8 cellular contexts compared by ENCODE assay signal in the genomic region with DNA sequence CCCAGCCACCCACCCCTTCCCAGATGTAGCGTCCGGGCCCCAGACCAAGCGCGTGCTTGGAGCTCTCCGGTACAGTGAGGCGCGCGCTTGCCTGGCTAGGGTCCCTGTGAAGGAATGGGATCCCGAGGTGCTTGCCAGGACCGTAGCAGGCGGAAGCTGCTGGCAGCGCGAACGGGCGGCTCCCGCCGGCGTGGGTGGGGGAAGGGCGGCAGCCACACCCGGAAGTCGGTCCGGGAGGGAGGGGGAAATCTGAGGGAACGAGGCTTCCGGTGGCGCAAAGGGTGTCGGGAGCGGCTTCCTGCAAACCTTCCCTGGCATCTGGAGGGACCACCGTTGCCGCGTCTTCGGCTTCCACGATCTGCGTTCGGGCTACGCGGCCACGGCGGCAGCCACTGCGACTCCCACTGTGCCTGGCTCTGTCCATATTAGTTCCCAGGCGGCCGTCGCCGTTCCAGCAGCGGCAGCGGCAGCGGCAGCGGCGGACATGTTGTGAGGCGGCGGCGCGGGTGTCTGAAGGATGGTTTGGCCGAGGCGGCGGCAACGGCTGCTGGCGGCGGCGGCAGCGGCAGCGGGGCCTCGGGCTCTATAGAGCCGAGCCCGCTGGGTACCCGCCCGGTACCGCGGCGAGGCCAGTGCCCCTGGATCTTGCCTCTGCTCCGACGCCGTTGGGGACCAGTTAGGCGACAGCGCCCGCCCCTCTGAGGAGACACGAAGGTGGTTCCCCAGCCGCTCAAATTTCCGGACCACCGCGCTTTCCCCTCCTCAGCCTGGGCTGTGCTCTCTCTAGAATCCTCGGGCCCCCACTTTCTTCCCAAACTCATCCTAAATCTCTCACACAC. TPM values are rescaled to one million over a fixed set of nuclear protein-coding genes. Genes with fewer than 3 reads are reported as not detected.
DNase-seq lines count a peak whose midpoint lies in the region; ATAC-seq, FAIRE-seq and TF ChIP-seq lines count a peak whose summit lies in the region.

A gene (plus strand): TSS at position 275 of the 839 bp plus-strand sequence. CDS start 739 bp downstream, outside the sequence.

- H3K27ac ChIP-seq in H1 (ENCODE audit: low read depth, low read length) (peak within 1 kb of the TSS; percentile 92), mesenchymal stem cell (ENCODE audit: low read length, poor library complexity, severe bottlenecking) (peak within 1 kb of the TSS; percentile 97)

- no peaks in the 10 kb centered on the region for H3K79me1 ChIP-seq in H1 (ENCODE audit: low read depth, low read length)
- peaks cover 4% of the 10 kb centered on the region for H3K79me1 ChIP-seq in mesenchymal stem cell (replicated peaks; ENCODE audit: low read length, poor library complexity, severe bottlenecking)

- H3K14ac ChIP-seq in H1 (ENCODE audit: insufficient read length) (no peak within 1 kb of the TSS), mesenchymal stem cell (ENCODE audit: low read length in 2 of 2) (peak within 1 kb of the TSS; percentile 67 to 96)

- DNase-seq in Caco-2 (peak; percentile 92 to 93), HTR-8/SVneo (ENCODE audit: insufficient read length, low spot score) (peak; percentile 78), NOMO-1 treated with DMSO at 0.1 percent for 48 hours (lab: John Stamatoyannopoulos, UW; ENCODE audit: unreplicated experiment) (peak; percentile 82), H1 (ENCODE audit: low read depth in 1 of 2, low spot score in 2 of 2) (peak; percentile 73 to 93), mesenchymal stem cell (peak; percentile 93)
- peak; percentile 93 for DNase-seq in activated CD8-positive, alpha-beta memory T cell treated with anti-CD3 and anti-CD28 coated beads, Interleukin-2, amount 10 ng/mL, durations not matched to agents 7 days and 5 days
- peak; percentile 90 for DNase-seq in stimulated activated CD8-positive, alpha-beta memory T cell treated with anti-CD3 and anti-CD28 coated beads, Interleukin-12 subunit alpha, Interleukin-12 subunit beta, amount 100 ng/mL, for 24 hours (ENCODE audit: extremely low read depth)

- no peaks in the 10 kb centered on the region for H3K9me3 Mint-ChIP-seq in Caco-2 (ENCODE audit: unreplicated experiment)
- no peaks in the 10 kb centered on the region for H3K9me3 Mint-ChIP-seq in activated CD8-positive, alpha-beta memory T cell treated with anti-CD3 and anti-CD28 coated beads, Interleukin-2, amount 10 ng/mL, durations not matched to agents 7 days and 5 days (ENCODE audit: low read depth)

- H3K4me2 ChIP-seq in H1 (ENCODE audit: insufficient read depth in 1 of 2, low read depth in 2 of 2, low read length in 2 of 2) (peak within 1 kb of the TSS; percentile 93 to 97), mesenchymal stem cell (ENCODE audit: low read length, poor library complexity, severe bottlenecking) (peak within 1 kb of the TSS; percentile 92)

- no peaks in the 10 kb centered on the region for H3K27me3 Mint-ChIP-seq in Caco-2 (ENCODE audit: insufficient read depth, unreplicated experiment)
- H3K27me3 Mint-ChIP-seq in activated CD8-positive, alpha-beta memory T cell treated with anti-CD3 and anti-CD28 coated beads, Interleukin-2, amount 10 ng/mL, durations not matched to agents 7 days and 5 days, result no peaks in the 10 kb centered on the region

- H2BK15ac ChIP-seq in H1 (ENCODE audit: low read length), result no peak within 1 kb of the TSS
- peak within 1 kb of the TSS; percentile 95 for H2BK15ac ChIP-seq in mesenchymal stem cell (ENCODE audit: low read depth, poor library complexity, severe bottlenecking)

- peak within 1 kb of the TSS; percentile 46 for H4K91ac ChIP-seq in H1 (replicated peaks; ENCODE audit: insufficient read length, low read length)
- peak within 1 kb of the TSS; percentile 92 for H4K91ac ChIP-seq in mesenchymal stem cell (ENCODE audit: low read length)

- POLR2A ChIA-PET in Caco-2 (lab: Charles Lee), result interaction anchor here (0.6 to 2.2 kb wide), 2 partner anchors 41 to 70 kb away, joined by 3 to 8 read pairs; no protein-coding TSS in a partner anchor
- POLR2A ChIA-PET in H1 (lab: Charles Lee; ENCODE audit: partially characterized antibody), result interaction anchor here (0.5 to 6.2 kb wide), 22 partner anchors 8 to 517 kb away, joined by 3 to 35 read pairs (median 4); a partner anchor contains a TSS

- H2BK120ac ChIP-seq in H1 (replicated peaks; ENCODE audit: low read depth, low read length), result no peak within 1 kb of the TSS
- H2BK120ac ChIP-seq in mesenchymal stem cell (ENCODE audit: low read depth, low read length), result peak within 1 kb of the TSS; percentile 45

- H3K27me3 ChIP-seq in Caco-2 (replicated peaks; ENCODE audit: control insufficient read depth, insufficient read depth, low read length), result no peaks in the 10 kb centered on the region
- H3K27me3 ChIP-seq in H1 (replicated peaks in 1 of 4; ENCODE audit: control insufficient read depth in 3 of 4, extremely low read depth in 1 of 4, insufficient read depth in 3 of 4, low read length in 3 of 4), result no peaks in the 10 kb centered on the region
- H3K27me3 ChIP-seq in mesenchymal stem cell (ENCODE audit: control insufficient read depth in 1 of 2, insufficient read depth in 1 of 2, low read length in 2 of 2), result no peaks in the 10 kb centered on the region

- 2% methylated on average over 74 of the region's 81 CpGs; no CpG with 5 or more reads in 1 of the 2 experiments for WGBS in H1 (ENCODE audit: extremely low coverage in 1 of 2, insufficient coverage in 1 of 2, insufficient read length in 1 of 2, insufficient replicate concordance in 2 of 2, low coverage in 1 of 2, low lambda C conversion rate in 2 of 2, missing lambda C conversion rate in 1 of 2), 2 experiments
- WGBS in mesenchymal stem cell, result under 1% methylated on average over 72 of the region's 81 CpGs

- H3K4me1 ChIP-seq in Caco-2, result peaks cover 6% of the 10 kb centered on the region; the same call in 1 of the 2 replicates
- H3K4me1 ChIP-seq in H1 (replicated peaks in 1 of 4; ENCODE audit: control insufficient read depth in 3 of 4, insufficient read depth in 4 of 4, low read length in 3 of 4), result no peaks in the 10 kb centered on the region
- H3K4me1 ChIP-seq in mesenchymal stem cell (ENCODE audit: control insufficient read depth, insufficient read depth, low read depth, low read length), result peaks cover 2% of the 10 kb centered on the region

- peak; percentile 59 for ATAC-seq in GM21367 (IDR thresholded peaks at IDR 0.05; ENCODE audit: unreplicated experiment)
- ATAC-seq in activated CD8-positive, alpha-beta memory T cell treated with anti-CD3 and anti-CD28 coated beads, Interleukin-2, amount 10 ng/mL, durations not matched to agents 7 days and 5 days, result peak; percentile 75

- no peaks in the 10 kb centered on the region for H3K4me1 Mint-ChIP-seq in Caco-2 (ENCODE audit: low read depth, unreplicated experiment)
- peaks cover 23% of the 10 kb centered on the region for H3K4me1 Mint-ChIP-seq in activated CD8-positive, alpha-beta memory T cell treated with anti-CD3 and anti-CD28 coated beads, Interleukin-2, amount 10 ng/mL, durations not matched to agents 7 days and 5 days

- H3K27ac Mint-ChIP-seq in Caco-2 (ENCODE audit: unreplicated experiment), result peak within 1 kb of the TSS; percentile 96
- peak within 1 kb of the TSS; percentile 98 for H3K27ac Mint-ChIP-seq in activated CD8-positive, alpha-beta memory T cell treated with anti-CD3 and anti-CD28 coated beads, Interleukin-2, amount 10 ng/mL, durations not matched to agents 7 days and 5 days

- H3K36me3 ChIP-seq in Caco-2 (ENCODE audit: control insufficient read depth, insufficient read depth, low read length) (no peaks in the 10 kb centered on the region), H1 (ENCODE audit: control insufficient read depth in 2 of 4, insufficient read depth in 4 of 4, low read length in 3 of 4) (peaks cover 0 to 4% (median 0%) of the 10 kb centered on the region in 4 experiments; a peak in 1 of 8 replicates), mesenchymal stem cell (ENCODE audit: control insufficient read depth in 1 of 2, insufficient read depth in 2 of 2, low read depth in 1 of 2, low read length in 2 of 2) (peaks cover 0 to 3% of the 10 kb centered on the region in 2 experiments)

- H3K9ac ChIP-seq in H1 (replicated peaks in 1 of 4; ENCODE audit: extremely low read depth in 1 of 4, low read depth in 3 of 4, low read length in 3 of 4) (peak within 1 kb of the TSS; percentile 76 to 86 (median 80)), mesenchymal stem cell (ENCODE audit: low read length) (peak within 1 kb of the TSS; percentile 99)

- peaks cover 4 to 5% of the 10 kb centered on the region in 2 experiments for H4K20me1 ChIP-seq in H1 (replicated peaks in 1 of 2; ENCODE audit: control insufficient read depth in 1 of 2, insufficient read depth in 2 of 2, low read length in 2 of 2)

- peak; percentile 82 to 92 for TF ChIP-seq POLR2A in H1 (IDR thresholded peaks at IDR 0.05; ENCODE audit: control extremely low read depth in 1 of 2, low read depth in 2 of 2, low read length in 2 of 2)

- H2AFZ ChIP-seq in H1 (ENCODE audit: low read length) (peak within 1 kb of the TSS; percentile 46), mesenchymal stem cell (ENCODE audit: low read depth, low read length) (peak within 1 kb of the TSS; percentile 68)

- H3K18ac ChIP-seq in H1 (ENCODE audit: extremely low read depth, low read length) (peak within 1 kb of the TSS; percentile 84), mesenchymal stem cell (ENCODE audit: low read depth in 1 of 2, low read length in 2 of 2) (peak within 1 kb of the TSS; percentile 96 to 97)

- FAIRE-seq in HTR-8/SVneo (lab: Jason Lieb, UNC) (peak; percentile 86), H1 (lab: Jason Lieb, UNC) (no peak)

- peak within 1 kb of the TSS; percentile 84 for H2BK5ac ChIP-seq in H1 (ENCODE audit: low read depth, low read length)
- peak within 1 kb of the TSS; percentile 85 for H2BK5ac ChIP-seq in mesenchymal stem cell (ENCODE audit: low read depth, low read length, poor library complexity, severe bottlenecking)

- H3K23me2 ChIP-seq in H1 (ENCODE audit: low read depth, low read length), result peaks cover 6% of the 10 kb centered on the region

- H3K36me3 Mint-ChIP-seq in Caco-2 (ENCODE audit: insufficient read depth, unreplicated experiment), result peaks cover 8% of the 10 kb centered on the region
- H3K36me3 Mint-ChIP-seq in activated CD8-positive, alpha-beta memory T cell treated with anti-CD3 and anti-CD28 coated beads, Interleukin-2, amount 10 ng/mL, durations not matched to agents 7 days and 5 days, result peaks cover 31% of the 10 kb centered on the region

- H3K4me3 ChIP-seq in Caco-2 (ENCODE audit: low read depth, low read length), result peak within 1 kb of the TSS; percentile 64
- H3K4me3 ChIP-seq in H1 (ENCODE audit: extremely low read depth in 1 of 4, insufficient read depth in 2 of 4, low read depth in 3 of 4, low read length in 4 of 4), result peak within 1 kb of the TSS; percentile 44 to 88 (median 78)
- peak within 1 kb of the TSS; percentile 86 to 95 for H3K4me3 ChIP-seq in mesenchymal stem cell (ENCODE audit: insufficient read depth in 1 of 2, low read depth in 1 of 2, low read length in 2 of 2)

- peak within 1 kb of the TSS; percentile 94 for H3K4me3 Mint-ChIP-seq in Caco-2 (ENCODE audit: unreplicated experiment)
- H3K4me3 Mint-ChIP-seq in activated CD8-positive, alpha-beta memory T cell treated with anti-CD3 and anti-CD28 coated beads, Interleukin-2, amount 10 ng/mL, durations not matched to agents 7 days and 5 days, result peak within 1 kb of the TSS; percentile 89

- no peak; a peak in 2 of 4 replicates for TF ChIP-seq RAD21 in H1 (IDR thresholded peaks at IDR 0.05 in 1 of 2, conservative IDR thresholded peaks at IDR 0.05 in 1 of 2; ENCODE audit: low read depth in 2 of 2, low read length in 2 of 2)

- H2BK12ac ChIP-seq in H1 (ENCODE audit: low read depth, low read length) (no peak within 1 kb of the TSS), mesenchymal stem cell (ENCODE audit: low read length in 2 of 2) (no peak within 1 kb of the TSS)

- peak within 1 kb of the TSS; percentile 93; the same call in 1 of the 2 replicates for H4K8ac ChIP-seq in H1 (ENCODE audit: extremely low read depth, insufficient read depth, low read length)
- H4K8ac ChIP-seq in mesenchymal stem cell (ENCODE audit: low read length), result peak within 1 kb of the TSS; percentile 92

- peak within 1 kb of the TSS; percentile 93 for H4K5ac ChIP-seq in H1 (ENCODE audit: insufficient read length, low read depth, low read length)

- intact Hi-C loops in Caco-2 (cut with micrococcal nuclease; ENCODE audit: unreplicated experiment), result loop anchor here (1.0 kb wide), 1 partner anchor 42 kb away; no protein-coding TSS in a partner anchor

- BruUV-seq in Caco-2 (replicated peaks; lab: Mats Ljungman, UMichigan), result no TSS peak

- peak within 1 kb of the TSS; percentile 94 for H3K56ac ChIP-seq in H1 (replicated peaks; ENCODE audit: insufficient read length, low read depth, low read length)

- no peak within 1 kb of the TSS for H2AK5ac ChIP-seq in H1 (ENCODE audit: low read depth, low read length)
- peak within 1 kb of the TSS; percentile 68 for H2AK5ac ChIP-seq in mesenchymal stem cell (ENCODE audit: low read length, severe bottlenecking)

- H3K9me3 ChIP-seq in Caco-2 (no peaks in the 10 kb centered on the region), H1 (ENCODE audit: insufficient read depth in 2 of 2, low read depth in 1 of 2, low read length in 1 of 2) (no peaks in the 10 kb centered on the region), mesenchymal stem cell (ENCODE audit: control insufficient read depth, low read length) (no peaks in the 10 kb centered on the region)

- CTCF ChIA-PET in Caco-2 (lab: Charles Lee) (interaction anchor here (0.6 to 2.6 kb wide), 3 partner anchors 41 to 265 kb away, joined by 3 to 13 read pairs (median 3); a partner anchor contains a TSS), H1 (lab: Charles Lee; ENCODE audit: partially characterized antibody) (interaction anchor here (1.1 to 1.2 kb wide), 4 partner anchors 12 to 47 kb away, joined by 3 to 7 read pairs (median 4); no protein-coding TSS in a partner anchor)
- CTCF ChIA-PET in activated CD8-positive, alpha-beta memory T cell treated with anti-CD3 and anti-CD28 coated beads, Interleukin-2, amount 10 ng/mL, durations not matched to agents 7 days and 5 days (lab: Charles Lee), result interaction anchor here (0.7 to 3.2 kb wide), 11 partner anchors 9 to 564 kb away, joined by 3 to 21 read pairs (median 4); a partner anchor contains a TSS

- peaks cover 25 to 53% of the 10 kb centered on the region in 2 experiments for H3K79me2 ChIP-seq in H1 (ENCODE audit: control insufficient read depth in 1 of 2, insufficient read depth in 2 of 2, low read length in 2 of 2)

- H2BK20ac ChIP-seq in H1 (ENCODE audit: low read length), result no peak within 1 kb of the TSS

- H3K23ac ChIP-seq in H1 (ENCODE audit: insufficient read length) (no peak within 1 kb of the TSS), mesenchymal stem cell (ENCODE audit: low read length in 2 of 2) (peak within 1 kb of the TSS; percentile 74 to 95)

- TF ChIP-seq CTCF in Caco-2 (IDR thresholded peaks at IDR 0.05; ENCODE audit: insufficient read depth in 1 of 2, low read depth in 1 of 2, low read length in 1 of 2, severe bottlenecking in 1 of 2, unreplicated experiment in 1 of 2) (no peak), H1 (IDR thresholded peaks at IDR 0.05; ENCODE audit: control extremely low read depth in 1 of 3, insufficient read depth in 1 of 3, low read depth in 1 of 3, low read length in 3 of 3) (no peak)

- peak in 1 of 2 experiments; percentile 24; a peak in 1 of 3 replicates for TF ChIP-seq EP300 in H1 (IDR thresholded peaks at IDR 0.05; ENCODE audit: borderline replicate concordance in 1 of 2, low read depth in 2 of 2, low read length in 2 of 2)

- H3K4ac ChIP-seq in H1 (replicated peaks; ENCODE audit: insufficient read length, low read depth, low read length), result peak within 1 kb of the TSS; percentile 49
- H3K4ac ChIP-seq in mesenchymal stem cell (ENCODE audit: low read depth in 1 of 2, low read length in 2 of 2), result peak within 1 kb of the TSS; percentile 88 to 99

RNA-seq across cellular contexts. Expression of the gene that starts here (rescaled TPM):
- total RNA-seq in Caco-2 (2022), result 29.9 and 30.5 TPM in 2 replicates
- total RNA-seq in activated CD8-positive, alpha-beta memory T cell treated with anti-CD3 and anti-CD28 coated beads, Interleukin-2, amount 10 ng/mL, durations not matched to agents 7 days and 5 days, result 100 to 1,000 TPM in 1 of 2 experiments, 10 to 100 TPM in 1; 87.5 to 106 TPM
- total RNA-seq in H1 (2021; fragmentation: NEBNext Ultra II Directional; extraction: Animal tissue kit (Norgen Biotek cat#: 25700)), result 60.0 and 62.3 TPM in 2 replicates
- 8.6 and 13.1 TPM in 2 replicates for polyA plus RNA-seq in H1 (2011; rRNA removed)
- polyA plus RNA-seq in H1 (2011; cell fraction: cytosol; rRNA removed), result 14.9 TPM
- polyA plus RNA-seq in H1 (2011; cell fraction: nucleus; rRNA removed), result 9.1 TPM
- polyA plus RNA-seq in H1 (2012, experiment 1 of 2), result 27.0 to 38.9 TPM (median 29.6 TPM) in 4 replicates
- 18.6 TPM for polyA plus RNA-seq in H1 (2012, experiment 2 of 2)
- 24.0 TPM for polyA plus RNA-seq in H1 (2013, experiment 1 of 2)
- polyA plus RNA-seq in H1 (2013, experiment 2 of 2), result 24.4 TPM
- polyA minus RNA-seq in H1 (2011; rRNA and poly(A)+ RNA removed), result 28.8 and 28.9 TPM in 2 replicates
- 42.9 TPM for polyA minus RNA-seq in H1 (2011; cell fraction: cytosol; rRNA and poly(A)+ RNA removed)
- polyA minus RNA-seq in H1 (2011; cell fraction: nucleus; rRNA and poly(A)+ RNA removed), result 27.2 TPM
- polyA plus RNA-seq in mesenchymal stem cell (2013, experiment 1 of 2), result 38.2 TPM
- polyA plus RNA-seq in mesenchymal stem cell (2013, experiment 2 of 2), result 41.3 TPM

Comparison
In these comparisons a context has a peak if more than half of its experiments do, and no peak if none do; other contexts are left out.
1. Peak in every context shown above with its lines: DNase-seq, ATAC-seq, H3K4me3 ChIP-seq and H3K27ac ChIP-seq.